Comparison of ENCODE assay signal across 30 cellular contexts in the genomic region with DNA sequence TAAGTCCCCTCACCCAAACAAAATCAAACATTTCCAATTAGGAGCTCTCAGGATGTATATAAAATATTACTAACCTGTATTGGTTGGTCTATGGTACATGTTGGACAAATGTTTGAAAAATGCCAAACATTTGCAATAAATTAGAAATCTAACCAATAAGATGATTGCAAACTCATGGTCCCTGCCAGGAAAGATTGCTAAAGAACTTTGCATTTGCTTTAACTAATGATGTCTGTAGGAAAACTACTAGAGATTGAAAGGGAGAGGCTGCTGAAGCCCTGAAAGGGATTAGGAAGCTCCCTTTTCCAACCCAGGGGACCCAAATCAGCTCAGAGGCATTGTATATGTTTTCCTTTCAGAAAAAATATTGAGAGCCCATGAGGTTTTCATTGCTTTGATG. TPM values are rescaled to one million over a fixed set of nuclear protein-coding genes. Genes with fewer than 3 reads are reported as not detected.
DNase-seq lines count a peak whose midpoint lies in the region; TF ChIP-seq lines count a peak whose summit lies in the region.
"Had no signal": no experiment of that assay in that cellular context is flagged by ENCODE, and none has a peak within 500 bp of the region (broad histone marks: within the 10 kb centered on the region; RNA-seq: fewer than 3 reads in every experiment).

No MANE protein-coding gene starts in this region.

- H2BK5ac ChIP-seq in mesendoderm (ENCODE audit: low read length) = no peak overlapping the region

- DNase-seq in activated naive CD8-positive, alpha-beta T cell treated with anti-CD3 and anti-CD28 coated beads for 36 hours = no peak
- no peak for DNase-seq in esophagus muscularis mucosa (ENCODE audit: extremely low spot score)
- no peak for DNase-seq in mesendoderm
- DNase-seq in suprapubic skin (ENCODE audit: low spot score in 2 of 2) = no peak
- DNase-seq in dedifferentiated amniotic fluid mesenchymal stem cell (ENCODE audit: extremely low spot score) = no peak
- no peak for DNase-seq in mucosa of gallbladder (ENCODE audit: low spot score)
- DNase-seq in SKM-1 treated with dmso at 0.1 percent for 144 hours (lab: John Stamatoyannopoulos, UW; ENCODE audit: unreplicated experiment) = no peak
- DNase-seq: activated CD4-positive, alpha-beta T cell treated with anti-CD3 and anti-CD28 coated beads, Interleukin-2, amount 50 U/mL, for 1 hour; AML-193; CD8-positive, alpha-beta memory T cell; cortex of kidney; DND-41; GOT3; heart right ventricle; kidney; MG63; NCI-H1436; NCI-H510A; NK-92 treated with Interleukin-12 subunit alpha and Interleukin-12 subunit beta, amount 100 ng/mL, for 24 hours; SJCRH30; stimulated activated CD8-positive, alpha-beta memory T cell treated with anti-CD3 and anti-CD28 coated beads, Interleukin-4, amount 100 ng/mL, for 48 hours; upper lobe of right lung had no signal

- H3K4me3 ChIP-seq in esophagus muscularis mucosa (peak overlapping the region; percentile 48 to 61 (median 52)), mesendoderm (ENCODE audit: low read length) (no peak overlapping the region), suprapubic skin (peak overlapping the region; percentile 52)
- H3K4me3 ChIP-seq: heart right ventricle, lung, MG63, SJCRH30, upper lobe of right lung had no signal

- H3K4me1 ChIP-seq in esophagus muscularis mucosa = peaks cover 20 to 41% (median 38%) of the 10 kb centered on the region in 4 donors
- H3K4me1 ChIP-seq in mesendoderm (ENCODE audit: control insufficient read depth, low read depth, low read length) = peaks cover 8% of the 10 kb centered on the region
- peaks cover 42% of the 10 kb centered on the region for H3K4me1 ChIP-seq in suprapubic skin
- H3K4me1 ChIP-seq: parathyroid adenoma, SJCRH30 had no signal

- H3K27ac Mint-ChIP-seq in activated naive CD8-positive, alpha-beta T cell = no peak overlapping the region
- no peak overlapping the region for H3K27ac Mint-ChIP-seq in activated naive CD8-positive, alpha-beta T cell treated with anti-CD3 and anti-CD28 coated beads for 36 hours
- H3K27ac Mint-ChIP-seq: activated T-helper 2 cell treated with anti-CD3 and anti-CD28 coated beads, Interferon-gamma antibody, Interleukin-2, Interleukin-4, amounts not matched to agents 10 μg/mL and 5 μg/mL and 100 μg/mL, durations not matched to agents 14 hours and 24 hours and 36 hours; CD8-positive, alpha-beta memory T cell; T-helper 1 cell treated with Interleukin-12 subunit alpha and Interleukin-12 subunit beta and Interleukin-4 antibody, amounts not matched to agents 30 μg/mL and 1 μg/mL, for 36 hours had no signal

- H3K23ac ChIP-seq in mesendoderm (ENCODE audit: low read length) = no peak overlapping the region

- peak overlapping the region; percentile 53 for H3K9ac ChIP-seq in mesendoderm (ENCODE audit: low read length)
- H3K9ac ChIP-seq: parathyroid adenoma had no signal

- peaks cover 33% of the 10 kb centered on the region for H3K4me1 Mint-ChIP-seq in activated naive CD8-positive, alpha-beta T cell (ENCODE audit: low read depth)
- H3K4me1 Mint-ChIP-seq in activated naive CD8-positive, alpha-beta T cell treated with anti-CD3 and anti-CD28 coated beads for 36 hours = peaks cover 28% of the 10 kb centered on the region

- H2BK120ac ChIP-seq in mesendoderm (ENCODE audit: low read depth, low read length) = no peak overlapping the region

- no peak overlapping the region for H3K4me2 ChIP-seq in mesendoderm (ENCODE audit: low read length)

- peak overlapping the region; percentile 24 for H3K4me3 Mint-ChIP-seq in activated naive CD8-positive, alpha-beta T cell
- no peak overlapping the region for H3K4me3 Mint-ChIP-seq in activated naive CD8-positive, alpha-beta T cell treated with anti-CD3 and anti-CD28 coated beads for 36 hours
- H3K4me3 Mint-ChIP-seq: T-helper 1 cell treated with Interleukin-12 subunit alpha and Interleukin-12 subunit beta and Interleukin-4 antibody, amounts not matched to agents 30 μg/mL and 1 μg/mL, for 36 hours had no signal

- H3K18ac ChIP-seq in mesendoderm (ENCODE audit: low read length) = no peak overlapping the region

- no peak overlapping the region for H2BK15ac ChIP-seq in mesendoderm (replicated peaks; ENCODE audit: low read depth)

- no peak overlapping the region for H4K5ac ChIP-seq in mesendoderm (ENCODE audit: low read length)

- peaks cover 61% of the 10 kb centered on the region for H3K27me3 Mint-ChIP-seq in activated naive CD8-positive, alpha-beta T cell
- peaks cover 81% of the 10 kb centered on the region for H3K27me3 Mint-ChIP-seq in activated naive CD8-positive, alpha-beta T cell treated with anti-CD3 and anti-CD28 coated beads for 36 hours

- TF ChIP-seq POLR2A in esophagus muscularis mucosa (IDR thresholded peaks at IDR 0.05; ENCODE audit: low read depth) = no peak
- no peak for TF ChIP-seq POLR2A in suprapubic skin (IDR thresholded peaks at IDR 0.05)

- H3K36me3 Mint-ChIP-seq in activated naive CD8-positive, alpha-beta T cell = no peaks in the 10 kb centered on the region
- H3K36me3 Mint-ChIP-seq in activated naive CD8-positive, alpha-beta T cell treated with anti-CD3 and anti-CD28 coated beads for 36 hours = no peaks in the 10 kb centered on the region
- H3K36me3 Mint-ChIP-seq: CD8-positive, alpha-beta memory T cell; IgD-negative memory B cell had no signal

- no peak overlapping the region for H2AK5ac ChIP-seq in mesendoderm (ENCODE audit: low read length)

- H3K27me3 ChIP-seq in esophagus muscularis mucosa (peaks cover 0 to 55% (median 38%) of the 10 kb centered on the region in 4 donors), mesendoderm (ENCODE audit: insufficient read depth, low read length, poor library complexity) (no peaks in the 10 kb centered on the region), suprapubic skin (peaks cover 61% of the 10 kb centered on the region)
- H3K27me3 ChIP-seq: SJCRH30 had no signal

- peak overlapping the region; percentile 10 for H3K56ac ChIP-seq in mesendoderm (ENCODE audit: low read length)

- peaks cover 24% of the 10 kb centered on the region for H3K79me2 ChIP-seq in mesendoderm (ENCODE audit: control insufficient read depth, insufficient read depth, low read length)
- H3K79me2 ChIP-seq: parathyroid adenoma had no signal

- no peak overlapping the region for H4K8ac ChIP-seq in mesendoderm (ENCODE audit: low read depth, low read length)

- H3K9me3 Mint-ChIP-seq in activated naive CD8-positive, alpha-beta T cell (ENCODE audit: low read depth) = no peaks in the 10 kb centered on the region
- H3K9me3 Mint-ChIP-seq in activated naive CD8-positive, alpha-beta T cell treated with anti-CD3 and anti-CD28 coated beads for 36 hours = no peaks in the 10 kb centered on the region
- H3K9me3 Mint-ChIP-seq: activated T-helper 2 cell treated with anti-CD3 and anti-CD28 coated beads, Interferon-gamma antibody, Interleukin-2, Interleukin-4, amounts not matched to agents 10 μg/mL and 5 μg/mL and 100 μg/mL, durations not matched to agents 14 hours and 24 hours and 36 hours; CD8-positive, alpha-beta memory T cell; T-helper 1 cell treated with Interleukin-12 subunit alpha and Interleukin-12 subunit beta and Interleukin-4 antibody, amounts not matched to agents 30 μg/mL and 1 μg/mL, for 36 hours had no signal

- intact Hi-C loops in esophagus muscularis mucosa (cut with DNase I) = no loop called here

- H3K9me3 ChIP-seq in esophagus muscularis mucosa (no peaks in the 10 kb centered on the region), suprapubic skin (no peaks in the 10 kb centered on the region)
- H3K9me3 ChIP-seq: heart right ventricle, MG63, SJCRH30, upper lobe of right lung had no signal

- H3K27ac ChIP-seq in esophagus muscularis mucosa (replicated peaks in 1 of 4) = no peak overlapping the region
- H3K27ac ChIP-seq in mesendoderm (ENCODE audit: low read depth, low read length) = no peak overlapping the region
- H3K27ac ChIP-seq in suprapubic skin = no peak overlapping the region
- H3K27ac ChIP-seq: heart right ventricle, parathyroid adenoma, SJCRH30, upper lobe of right lung had no signal

- H3K79me1 ChIP-seq in mesendoderm (ENCODE audit: low read length) = no peaks in the 10 kb centered on the region

- no peak overlapping the region for H3K4ac ChIP-seq in mesendoderm (ENCODE audit: low read depth, low read length)

- no peak for TF ChIP-seq CTCF in esophagus muscularis mucosa (IDR thresholded peaks at IDR 0.05)
- TF ChIP-seq CTCF in suprapubic skin (IDR thresholded peaks at IDR 0.05) = no peak

- TF ChIP-seq EP300 in esophagus muscularis mucosa (IDR thresholded peaks at IDR 0.05) (no peak), suprapubic skin (IDR thresholded peaks at IDR 0.05) (no peak)

- no peaks in the 10 kb centered on the region for H3K36me3 ChIP-seq in esophagus muscularis mucosa
- no peaks in the 10 kb centered on the region for H3K36me3 ChIP-seq in mesendoderm (ENCODE audit: control insufficient read depth, insufficient read depth, low read length)
- H3K36me3 ChIP-seq in suprapubic skin = no peaks in the 10 kb centered on the region
- H3K36me3 ChIP-seq: heart right ventricle, MG63, SJCRH30, upper lobe of right lung had no signal

RNA-seq across cellular contexts. Expression of gene SFRP2, which starts 1.7 kb away (rescaled TPM):
- under 1 TPM in 1 of 2 experiments, not detected in 1; 0.14 TPM for total RNA-seq in activated naive CD8-positive, alpha-beta T cell treated with anti-CD3 and anti-CD28 coated beads for 36 hours
- total RNA-seq in esophagus muscularis mucosa = 10 to 100 TPM; 22.7 to 38.2 (median 23.6) TPM
- 287 TPM for polyA plus RNA-seq in mesendoderm (2013, experiment 1 of 2)
- 303 TPM for polyA plus RNA-seq in mesendoderm (2013, experiment 2 of 2)
- total RNA-seq in suprapubic skin = 1 to 10 TPM; 4.4 to 9.3 (median 6.5) TPM
- 34.0 TPM for total RNA-seq in mucosa of gallbladder
- total RNA-seq: A172; activated T-helper 2 cell treated with anti-CD3 and anti-CD28 coated beads, Interferon-gamma antibody, Interleukin-2, Interleukin-4, amounts not matched to agents 10 μg/mL and 5 μg/mL and 100 μg/mL, durations not matched to agents 14 hours and 24 hours and 36 hours; bronchial epithelial cell; SJCRH30 had no signal
- polyA plus RNA-seq: CD8-positive, alpha-beta memory T cell; IgD-negative memory B cell had no signal

RNA-seq across cellular contexts. Expression of gene RNF175, which starts 27.3 kb away (rescaled TPM):
- total RNA-seq in activated naive CD8-positive, alpha-beta T cell treated with anti-CD3 and anti-CD28 coated beads for 36 hours = not detected
- total RNA-seq in esophagus muscularis mucosa (1 to 10 TPM in 1 of 4 donors, under 1 TPM in 2, not detected in 1; 0.19 to 1.4 (median 0.50) TPM), suprapubic skin (not detected), mucosa of gallbladder (0.17 TPM)
- 3.4 TPM for polyA plus RNA-seq in mesendoderm (2013, experiment 1 of 2)
- polyA plus RNA-seq in mesendoderm (2013, experiment 2 of 2) = 3.4 TPM
- total RNA-seq: A172; activated T-helper 2 cell treated with anti-CD3 and anti-CD28 coated beads, Interferon-gamma antibody, Interleukin-2, Interleukin-4, amounts not matched to agents 10 μg/mL and 5 μg/mL and 100 μg/mL, durations not matched to agents 14 hours and 24 hours and 36 hours; CD8-positive, alpha-beta memory T cell; SJCRH30; upper lobe of right lung had no signal
- polyA plus RNA-seq: CD8-positive, alpha-beta memory T cell; IgD-negative memory B cell had no signal

Comparison
In these comparisons a context has a peak if more than half of its experiments do, and no peak if none do; other contexts are left out.
1. RNA of gene SFRP2, which starts 1.7 kb away (total RNA-seq): 34.0 TPM in mucosa of gallbladder (single experiment), 22.7 to 38.2 TPM in esophagus muscularis mucosa and 4.4 to 9.3 TPM in suprapubic skin; 0.14 TPM in activated naive CD8-positive, alpha-beta T cell treated with anti-CD3 and anti-CD28 coated beads for 36 hours; every median in the first group is over 4 times any median in the second.